ENCODE assay signal across 13 cellular contexts in genomic region chr4:118173956-118174355, GRCh38.
DNase-seq lines count a peak whose midpoint lies in the region; ATAC-seq, FAIRE-seq and TF ChIP-seq lines count a peak whose summit lies in the region.
"Had no signal": no experiment of that assay in that cellular context is flagged by ENCODE, and none has a peak within 500 bp of the region (broad histone marks: within the 10 kb centered on the region; RNA-seq: fewer than 3 reads in every experiment).

No MANE protein-coding gene starts in this region.

- CTCF ChIA-PET in AG04449 (lab: Yijun Ruan, JAX), result interaction anchor here (1.1 kb wide), 1 partner anchor 48 kb away, joined by 3 read pairs; no protein-coding TSS in a partner anchor

- no peak overlapping the region for H3K4me3 ChIP-seq in AG04449 (ENCODE audit: low read depth, low read length)
- H3K4me3 ChIP-seq: heart right ventricle had no signal

- peak; percentile 77 for DNase-seq in AG04449 (ENCODE audit: low read depth, low spot score)
- DNase-seq in H54 (ENCODE audit: insufficient read length, low spot score), result peak; percentile 4
- peak; percentile 16 for DNase-seq in SW480 (ENCODE audit: low spot score)
- DNase-seq in fibroblast of the conjunctiva (ENCODE audit: low read depth), result peak; percentile 59
- no peak for DNase-seq in islet precursor cell
- DNase-seq: cerebellar nuclear complex, heart right ventricle, NCI-H510A treated with DMSO at 0.1 percent for 48 hours, small intestine, SW 1271 had no signal

- ATAC-seq in HG02571 (IDR thresholded peaks at IDR 0.05; ENCODE audit: unreplicated experiment), result no peak
- no peak for ATAC-seq in HG03520 (IDR thresholded peaks at IDR 0.05; ENCODE audit: unreplicated experiment)
- ATAC-seq in GM21423 (IDR thresholded peaks at IDR 0.05; ENCODE audit: unreplicated experiment), result no peak
- ATAC-seq: heart right ventricle had no signal

- POLR2A ChIA-PET in AG04449 (lab: Yijun Ruan, JAX), result no interaction called here

- no peak for TF ChIP-seq POLR2A in H54 (IDR thresholded peaks at IDR 0.05; ENCODE audit: low read depth, low read length)

- FAIRE-seq in H54 (lab: Jason Lieb, UNC), result peak; percentile 67
- FAIRE-seq: small intestine had no signal

- no peak for TF ChIP-seq CTCF in AG04449 (IDR thresholded peaks at IDR 0.05; ENCODE audit: insufficient read depth, low read length, missing control alignments)
